In genomic region chr22:27800250-27801131, GRCh38 we compare ENCODE assay signal across 9 cellular contexts. TPM values are rescaled to one million over a fixed set of nuclear protein-coding genes. Genes with fewer than 3 reads are reported as not detected.
DNase-seq lines count a peak whose midpoint lies in the region; ATAC-seq, FAIRE-seq and TF ChIP-seq lines count a peak whose summit lies in the region.
"Had no signal": no experiment of that assay in that cellular context is flagged by ENCODE, and none has a peak within 500 bp of the region (broad histone marks: within the 10 kb centered on the region; RNA-seq: fewer than 3 reads in every experiment).

No MANE protein-coding gene starts in this region.

- peaks cover 48% of the 10 kb centered on the region for H3K4me1 Mint-ChIP-seq in chondrocyte (ENCODE audit: low read depth)

- TF ChIP-seq EP300 in upper lobe of left lung (IDR thresholded peaks at IDR 0.05), result no peak

- H3K27ac Mint-ChIP-seq in chondrocyte (ENCODE audit: unreplicated experiment), result peak overlapping the region; percentile 66

- H3K4me3 Mint-ChIP-seq in chondrocyte (ENCODE audit: unreplicated experiment), result peak overlapping the region; percentile 81

- no peaks in the 10 kb centered on the region for H3K27me3 Mint-ChIP-seq in chondrocyte (ENCODE audit: low read depth)

- no peak for FAIRE-seq in GM12892 (lab: Jason Lieb, UNC)

- intact Hi-C loops in lower leg skin (cut with DNase I; ENCODE audit: low total_unique reads), result no loop called here

- TF ChIP-seq POLR2A in lower leg skin (IDR thresholded peaks at IDR 0.05) (no peak), upper lobe of left lung (IDR thresholded peaks at IDR 0.05) (no peak), GM12892 (IDR thresholded peaks at IDR 0.05; ENCODE audit: low read depth, low read length) (no peak)

- DNase-seq in activated T-cell treated with anti-CD3 and anti-CD28 coated beads, Interleukin-2, amount 50 U/mL, for 1 hour, result peak; percentile 25
- no peak for DNase-seq in activated T-cell treated with anti-CD3 and anti-CD28 coated beads for 4 hours
- DNase-seq in chondrocyte (ENCODE audit: low spot score), result no peak
- no peak for DNase-seq in lower leg skin (ENCODE audit: low spot score in 2 of 2)
- peak in 1 of 2 donors; percentile 85 for DNase-seq in upper lobe of left lung
- DNase-seq in GM12892 (ENCODE audit: insufficient read length), result no peak
- DNase-seq: NCI-H1694 had no signal

- ATAC-seq in upper lobe of left lung (ENCODE audit: low FRiP score in 2 of 2) (peak in 1 of 2 donors; percentile 22), GM21529 (IDR thresholded peaks at IDR 0.05; ENCODE audit: unreplicated experiment) (no peak), HG02970 (IDR thresholded peaks at IDR 0.05; ENCODE audit: low FRiP score, unreplicated experiment) (no peak)

- peaks cover 0 to 26% (median 11%) of the 10 kb centered on the region in 4 donors for H3K27me3 ChIP-seq in upper lobe of left lung

- TF ChIP-seq CTCF in chondrocyte (IDR thresholded peaks at IDR 0.05) (no peak), lower leg skin (IDR thresholded peaks at IDR 0.05) (no peak), upper lobe of left lung (IDR thresholded peaks at IDR 0.05) (no peak)

- H3K36me3 ChIP-seq in upper lobe of left lung, result peaks cover 0 to 6% (median 0%) of the 10 kb centered on the region in 4 donors

- peak overlapping the region; percentile 77 to 92 (median 91) for H3K27ac ChIP-seq in upper lobe of left lung

- 0 to 2% methylated on average over 30 to 45 of the region's 73 CpGs for WGBS in lower leg skin, 2 donors
- WGBS in upper lobe of left lung, 2 donors, result 3 to 10% methylated on average over 27 to 28 of the region's 73 CpGs

- H3K9me3 ChIP-seq in upper lobe of left lung, result no peaks in the 10 kb centered on the region

- H3K36me3 Mint-ChIP-seq in chondrocyte (ENCODE audit: low read depth), result peaks cover 17% of the 10 kb centered on the region

- H3K4me3 ChIP-seq in lower leg skin (ENCODE audit: low read depth, poor library complexity, severe bottlenecking) (peak overlapping the region; percentile 50), upper lobe of left lung (peak overlapping the region; percentile 57 to 89 (median 70))

- H3K4me1 ChIP-seq in upper lobe of left lung, result peaks cover 26 to 62% (median 39%) of the 10 kb centered on the region in 4 donors

- no peaks in the 10 kb centered on the region for H3K9me3 Mint-ChIP-seq in chondrocyte (ENCODE audit: low read depth)

RNA-seq across cellular contexts. Expression of gene MN1, which starts 1.1 kb away (rescaled TPM):
- total RNA-seq in chondrocyte, result 119 to 156 TPM (median 121 TPM) in 3 replicates
- total RNA-seq in lower leg skin, result 1 to 10 TPM; 1.7 to 7.0 (median 2.4) TPM
- 10 to 100 TPM in 1 of 6 donors, 1 to 10 TPM in 5; 1.0 to 17.8 (median 3.5) TPM for total RNA-seq in upper lobe of left lung
- not detected for polyA plus RNA-seq in GM12892 (2012; ENCODE audit: missing spikeins)
